22 cellular contexts compared by ENCODE assay signal in genomic region chr2:125681576-125681975, GRCh38.
DNase-seq lines count a peak whose midpoint lies in the region; ATAC-seq, FAIRE-seq and TF ChIP-seq lines count a peak whose summit lies in the region.
"Had no signal": no experiment of that assay in that cellular context is flagged by ENCODE, and none has a peak within 500 bp of the region (broad histone marks: within the 10 kb centered on the region; RNA-seq: fewer than 3 reads in every experiment).

No MANE protein-coding gene starts in this region.

- no peak overlapping the region for H3K56ac ChIP-seq in IMR-90 (ENCODE audit: extremely low read depth, insufficient read depth, low read length)

- no peak overlapping the region for H3K18ac ChIP-seq in IMR-90 (ENCODE audit: low read depth, low read length)

- H3K79me1 ChIP-seq in IMR-90 (ENCODE audit: low read depth in 1 of 2, low read length in 2 of 2): no peaks in the 10 kb centered on the region

- H3K27ac ChIP-seq in A549 (no peak overlapping the region), IMR-90 (ENCODE audit: insufficient read depth, low read length) (no peak overlapping the region), tibial artery (no peak overlapping the region)
- H3K27ac ChIP-seq: BLaER1 treated with 17β-estradiol and CSF1 and Interleukin-3, amounts not matched to agents 10 nM and 100 nM; C4-2B had no signal

- H3K36me3 ChIP-seq in IMR-90 (ENCODE audit: control insufficient read depth, insufficient read depth, low read length) (no peaks in the 10 kb centered on the region), tibial artery (no peaks in the 10 kb centered on the region)
- H3K36me3 ChIP-seq: BLaER1 treated with 17β-estradiol and CSF1 and Interleukin-3, amounts not matched to agents 10 nM and 100 nM had no signal

- no peak overlapping the region for H2BK15ac ChIP-seq in IMR-90 (ENCODE audit: low read depth, low read length)

- TF ChIP-seq POLR2A in A549 (IDR thresholded peaks at IDR 0.05; ENCODE audit: low read length) (no peak), IMR-90 (IDR thresholded peaks at IDR 0.05; ENCODE audit: low read depth, low read length) (no peak)

- H3K9me3 ChIP-seq in A549 (no peaks in the 10 kb centered on the region), IMR-90 (ENCODE audit: control insufficient read depth, insufficient read depth, low read length) (peaks cover 17% of the 10 kb centered on the region), tibial artery (no peaks in the 10 kb centered on the region)
- H3K9me3 ChIP-seq: Caco-2 had no signal

- FAIRE-seq in A549 (lab: Jason Lieb, UNC) (no peak), RCC 7860 (lab: Jason Lieb, UNC) (no peak)
- FAIRE-seq: A204.1, D721Med, G401.6, GM12891, GM19239 had no signal

- H3K14ac ChIP-seq in IMR-90 (replicated peaks; ENCODE audit: low read depth, low read length): no peak overlapping the region

- no peak overlapping the region for H2AFZ ChIP-seq in IMR-90 (replicated peaks; ENCODE audit: low read length, poor library complexity)

- H2AK5ac ChIP-seq in IMR-90 (ENCODE audit: low read depth, low read length): no peak overlapping the region

- POLR2A ChIA-PET in A549 (lab: Yijun Ruan, JAX) (no interaction called here), IMR-90 (lab: Charles Lee; ENCODE audit: unreplicated experiment) (no interaction called here)

- dilution Hi-C loops in IMR-90 (cut with HindIII; ENCODE audit: low sequenced_read_pairs, unreplicated experiment): no loop called here

- H4K5ac ChIP-seq in IMR-90 (ENCODE audit: low read depth, low read length): no peak overlapping the region

- H3K4me2 ChIP-seq in A549: no peak overlapping the region
- H3K4me2 ChIP-seq in IMR-90 (ENCODE audit: low read depth, low read length): no peak overlapping the region
- H3K4me2 ChIP-seq: BLaER1 treated with 17β-estradiol and CSF1 and Interleukin-3, amounts not matched to agents 10 nM and 100 nM had no signal

- in situ Hi-C loops in IMR-90 (cut with MboI; ENCODE audit: low sequenced_read_pairs): no loop called here

- no peak overlapping the region for H3K9ac ChIP-seq in IMR-90 (ENCODE audit: low read depth, low read length)
- H3K9ac ChIP-seq: BLaER1 treated with 17β-estradiol and CSF1 and Interleukin-3, amounts not matched to agents 10 nM and 100 nM had no signal

- H4K20me1 ChIP-seq in IMR-90 (ENCODE audit: insufficient read depth, low read length): no peaks in the 10 kb centered on the region
- H4K20me1 ChIP-seq: BLaER1 treated with 17β-estradiol and CSF1 and Interleukin-3, amounts not matched to agents 10 nM and 100 nM had no signal

- H2AK9ac ChIP-seq in IMR-90 (replicated peaks; ENCODE audit: low read depth, low read length, poor library complexity): no peak overlapping the region

- TF ChIP-seq EP300 in A549 (IDR thresholded peaks at IDR 0.05): no peak

- H3K4ac ChIP-seq in IMR-90 (ENCODE audit: low read depth, low read length): no peak overlapping the region

- intact Hi-C loops in IMR-90 (cut with micrococcal nuclease): no loop called here
- intact Hi-C loops in tibial artery (cut with DNase I; ENCODE audit: low total_unique reads): no loop called here

- BruUV-seq in IMR-90 (replicated peaks; lab: Mats Ljungman, UMichigan): no TSS peak

- TF ChIP-seq CTCF in A549 (IDR thresholded peaks at IDR 0.05): no peak
- no peak for TF ChIP-seq CTCF in IMR-90 (conservative IDR thresholded peaks at IDR 0.05; ENCODE audit: low read depth, low read length)
- TF ChIP-seq CTCF in tibial artery (IDR thresholded peaks at IDR 0.05): no peak

- WGBS in A549 (ENCODE audit: missing lambda C conversion rate): 4% methylated on average over 1 of the region's 1 CpG
- no CpG with 5 or more reads among the region's 1 CpG for WGBS in IMR-90 (ENCODE audit: extremely low coverage in 2 of 2, insufficient read length in 1 of 2), 2 experiments

- ATAC-seq in A549: no peak
- ATAC-seq in IMR-90 (ENCODE audit: low read depth): no peak
- ATAC-seq: CD8-positive, alpha-beta T cell had no signal

- H2BK120ac ChIP-seq in IMR-90 (ENCODE audit: low read depth, low read length): no peak overlapping the region

- H3K23ac ChIP-seq in IMR-90 (ENCODE audit: low read depth, low read length): no peak overlapping the region

- H3K27me3 ChIP-seq in IMR-90 (ENCODE audit: control insufficient read depth, insufficient read depth, low read length) (no peaks in the 10 kb centered on the region), tibial artery (no peaks in the 10 kb centered on the region)
- H3K27me3 ChIP-seq: BLaER1 treated with 17β-estradiol and CSF1 and Interleukin-3, amounts not matched to agents 10 nM and 100 nM had no signal

- CTCF ChIA-PET in A549 (lab: Yijun Ruan, JAX): interaction anchor here (1.1 kb wide), 1 partner anchor 8 kb away, joined by 3 read pairs; no protein-coding TSS in a partner anchor
- CTCF ChIA-PET in IMR-90 (lab: Yijun Ruan, JAX): no interaction called here

- H3K4me3 ChIP-seq in A549: no peak overlapping the region
- H3K4me3 ChIP-seq in IMR-90 (ENCODE audit: insufficient read depth, low read depth, low read length): no peak overlapping the region
- H3K4me3 ChIP-seq in tibial artery: no peak overlapping the region
- H3K4me3 ChIP-seq: BLaER1 treated with 17β-estradiol and CSF1 and Interleukin-3, amounts not matched to agents 10 nM and 100 nM had no signal

- no peak overlapping the region for H2BK20ac ChIP-seq in IMR-90 (ENCODE audit: low read depth, low read length)

- TF ChIP-seq RAD21 in A549 (conservative IDR thresholded peaks at IDR 0.05 in 1 of 2, IDR thresholded peaks at IDR 0.05 in 1 of 2) (no peak), IMR-90 (IDR thresholded peaks at IDR 0.05; ENCODE audit: low read length) (no peak)

- DNase-seq in A549 (ENCODE audit: low read depth in 1 of 2, low spot score in 1 of 2) (no peak), IMR-90 (no peak), medulla oblongata (ENCODE audit: extremely low spot score) (peak; percentile 1), superior temporal gyrus (ENCODE audit: extremely low spot score) (peak; percentile 5), tibial artery (no peak), activated T-cell treated with anti-CD3 and anti-CD28 coated beads for 4 hours (no peak), RCC 7860 (ENCODE audit: low spot score) (no peak)
- DNase-seq: 8988T; AML-193; Caco-2; Calu3; CD4-positive, alpha-beta T cell; CD8-positive, alpha-beta T cell; DMS79 treated with DMSO at 0.1 percent for 48 hours; GF-D8 had no signal

- no peaks in the 10 kb centered on the region for H3K9me1 ChIP-seq in IMR-90 (ENCODE audit: insufficient read depth, low read length)

- no peaks in the 10 kb centered on the region for H3K4me1 ChIP-seq in A549
- H3K4me1 ChIP-seq in IMR-90 (ENCODE audit: control insufficient read depth, insufficient read depth, low read length): no peaks in the 10 kb centered on the region
- no peaks in the 10 kb centered on the region for H3K4me1 ChIP-seq in tibial artery
- H3K4me1 ChIP-seq: BLaER1 treated with 17β-estradiol and CSF1 and Interleukin-3, amounts not matched to agents 10 nM and 100 nM; Caco-2 had no signal

- no peak overlapping the region for H4K91ac ChIP-seq in IMR-90 (ENCODE audit: insufficient read depth, low read depth, low read length)

- H2BK5ac ChIP-seq in IMR-90 (ENCODE audit: low read depth, low read length, poor library complexity, severe bottlenecking): no peak overlapping the region

- H4K8ac ChIP-seq in IMR-90 (ENCODE audit: low read depth in 2 of 2, low read length in 2 of 2): no peak overlapping the region

TF ChIP-seq in A549, 52 proteins besides CTCF, POLR2A, EP300 and RAD21:
- TF ChIP-seq MAFK (IDR thresholded peaks at IDR 0.05; ENCODE audit: partially characterized antibody) (peak; percentile 18), HMGXB4 (CRISPR knock-in tag; IDR thresholded peaks at IDR 0.05; ENCODE audit: borderline replicate concordance) (no peak), HOXA7 (CRISPR knock-in tag; IDR thresholded peaks at IDR 0.05) (no peak), KDM1A (IDR thresholded peaks at IDR 0.05; ENCODE audit: low read depth) (no peak), EHMT2 (IDR thresholded peaks at IDR 0.05; ENCODE audit: low read depth) (no peak), MAZ (IDR thresholded peaks at IDR 0.05; ENCODE audit: borderline replicate concordance, low read depth, low read length) (no peak)

TF ChIP-seq in IMR-90, 13 proteins besides CTCF, POLR2A, EP300 and RAD21:
- TF ChIP-seq SMC3 (IDR thresholded peaks at IDR 0.05; ENCODE audit: low read depth, low read length) (no peak), MAZ (IDR thresholded peaks at IDR 0.05; ENCODE audit: borderline replicate concordance, low read depth, low read length) (no peak), CEBPB (IDR thresholded peaks at IDR 0.05; ENCODE audit: low read depth, low read length) (no peak), RCOR1 (IDR thresholded peaks at IDR 0.05; ENCODE audit: insufficient replicate concordance, low read length) (no peak), RFX5 (IDR thresholded peaks at IDR 0.05; ENCODE audit: low read depth, low read length) (no peak), ELK1 (IDR thresholded peaks at IDR 0.05; ENCODE audit: borderline replicate concordance, low read depth, low read length) (no peak), MAFK (IDR thresholded peaks at IDR 0.05; ENCODE audit: low read depth, low read length) (0 out of 2 replicates have a peak, but pooled peaks have one; percentile 2), USF2 (IDR thresholded peaks at IDR 0.05; ENCODE audit: low read depth, low read length) (no peak)
TF ChIP-seq in IMR-90: peak in this region for 1.

Comparison
In these comparisons a context has a peak if more than half of its experiments do, and no peak if none do; other contexts are left out.
1. DNase-seq: peak in medulla oblongata (single experiment) and superior temporal gyrus (single experiment); none in A549 (0 of 2), IMR-90 (single experiment), tibial artery (0 of 2), activated T-cell treated with anti-CD3 and anti-CD28 coated beads for 4 hours (single experiment) and RCC 7860 (single experiment).